In the genomic region with DNA sequence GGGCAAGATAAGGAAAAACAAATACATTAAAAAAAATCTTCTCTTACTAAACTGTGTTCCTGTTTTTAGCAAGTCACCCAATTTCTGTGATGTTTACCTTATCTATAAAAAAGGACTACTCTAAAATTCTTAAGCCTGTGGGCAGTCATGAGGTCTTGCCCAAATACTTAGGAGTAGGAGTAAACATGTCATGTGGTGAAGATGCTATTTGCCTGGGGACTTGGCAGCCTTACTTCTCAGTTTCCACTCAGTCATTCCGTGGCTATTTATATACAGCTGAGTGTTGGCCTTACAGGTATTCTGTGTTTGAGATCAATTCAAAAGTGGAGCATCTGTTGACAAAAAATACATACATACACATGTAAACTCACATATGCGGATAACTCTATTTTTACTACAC, we compare ENCODE assay signal across 18 cellular contexts.
DNase-seq lines count a peak whose midpoint lies in the region; ATAC-seq and TF ChIP-seq lines count a peak whose summit lies in the region.
"Had no signal": no experiment of that assay in that cellular context is flagged by ENCODE, and none has a peak within 500 bp of the region (broad histone marks: within the 10 kb centered on the region; RNA-seq: fewer than 3 reads in every experiment).

No MANE protein-coding gene starts in this region.

- H3K36me3 Mint-ChIP-seq in osteocyte (ENCODE audit: unreplicated experiment) = peaks cover 20% of the 10 kb centered on the region

- no peak overlapping the region for H3K4me3 Mint-ChIP-seq in osteocyte (ENCODE audit: unreplicated experiment)
- H3K4me3 Mint-ChIP-seq: activated B cell treated with CpG ODN at 0.5 μM for 24 hours; activated naive CD8-positive, alpha-beta T cell treated with anti-CD3 and anti-CD28 coated beads, Interleukin-2, amount 10 ng/mL, durations not matched to agents 7 days and 5 days; neural crest cell had no signal

- DNase-seq in EH (ENCODE audit: low read depth) (peak; percentile 70), NCI-H226 (peak; percentile 7), epithelial cell of esophagus (ENCODE audit: low read depth) (peak; percentile 39), osteocyte (ENCODE audit: extremely low spot score, unreplicated experiment) (no peak), HK-2 (ENCODE audit: unreplicated experiment) (no peak), NCI-H69 (lab: John Stamatoyannopoulos, UW) (no peak)
- DNase-seq: activated B cell treated with CpG ODN at 0.5 μM for 24 hours; activated CD8-positive, alpha-beta memory T cell treated with anti-CD3 and anti-CD28 coated beads, Interleukin-2, amount 50 U/mL, for 48 hours; activated naive CD8-positive, alpha-beta T cell treated with anti-CD3 and anti-CD28 coated beads, Interleukin-2, amount 10 ng/mL, durations not matched to agents 7 days and 5 days; Caco-2; dermis blood vessel endothelial cell; KG1; NCI-H187 treated with DMSO at 0.1 percent for 48 hours; substantia nigra had no signal

- H3K9me3 Mint-ChIP-seq in osteocyte (ENCODE audit: unreplicated experiment) = no peaks in the 10 kb centered on the region
- H3K9me3 Mint-ChIP-seq: activated B cell treated with CpG ODN at 0.5 μM for 24 hours; activated naive CD8-positive, alpha-beta T cell treated with anti-CD3 and anti-CD28 coated beads, Interleukin-2, amount 10 ng/mL, durations not matched to agents 7 days and 5 days; neural crest cell had no signal

- no peak for ATAC-seq in GM21515 (IDR thresholded peaks at IDR 0.05; ENCODE audit: unreplicated experiment)
- ATAC-seq in GM21717 (IDR thresholded peaks at IDR 0.05; ENCODE audit: unreplicated experiment) = no peak

- TF ChIP-seq CTCF in epithelial cell of esophagus (IDR thresholded peaks at IDR 0.05; ENCODE audit: insufficient read depth, low read depth, low read length, missing control alignments) (no peak), osteocyte (IDR thresholded peaks at IDR 0.05) (no peak)

- H3K27ac Mint-ChIP-seq in osteocyte (ENCODE audit: unreplicated experiment) = peak overlapping the region; percentile 25
- H3K27ac Mint-ChIP-seq: activated B cell treated with CpG ODN at 0.5 μM for 24 hours; activated naive CD8-positive, alpha-beta T cell treated with anti-CD3 and anti-CD28 coated beads, Interleukin-2, amount 10 ng/mL, durations not matched to agents 7 days and 5 days had no signal

- no peak overlapping the region for H3K4me3 ChIP-seq in epithelial cell of esophagus (ENCODE audit: low read length)
- H3K4me3 ChIP-seq: SJSA1 had no signal

- peaks cover 13% of the 10 kb centered on the region for H3K4me1 Mint-ChIP-seq in osteocyte (ENCODE audit: unreplicated experiment)

- H3K27me3 Mint-ChIP-seq in osteocyte (ENCODE audit: unreplicated experiment) = no peaks in the 10 kb centered on the region
- H3K27me3 Mint-ChIP-seq: activated B cell treated with CpG ODN at 0.5 μM for 24 hours; activated naive CD8-positive, alpha-beta T cell treated with anti-CD3 and anti-CD28 coated beads, Interleukin-2, amount 10 ng/mL, durations not matched to agents 7 days and 5 days had no signal

Comparison
In these comparisons a context has a peak if more than half of its experiments do, and no peak if none do; other contexts are left out.
1. DNase-seq: peak in EH (single experiment), NCI-H226 (single experiment) and epithelial cell of esophagus (single experiment); none in osteocyte (single experiment), HK-2 (single experiment) and NCI-H69 (single experiment).